In genomic region chr18:22344908-22345670, GRCh38 we compare ENCODE assay signal across 12 cellular contexts.
A peak's percentile ranks its signal among the peaks of the same experiment; 100 is the strongest.
DNase-seq lines count a peak whose midpoint lies in the region; ATAC-seq and TF ChIP-seq lines count a peak whose summit lies in the region.
"Had no signal": no experiment of that assay in that cellular context is flagged by ENCODE, and none has a peak within 500 bp of the region (broad histone marks: within the 10 kb centered on the region; RNA-seq: fewer than 3 reads in every experiment).

No MANE protein-coding gene starts in this region.

- H3K36me3 ChIP-seq in Peyer's patch: no peaks in the 10 kb centered on the region

- H3K4me3 Mint-ChIP-seq in activated CD8-positive, alpha-beta memory T cell treated with anti-CD3 and anti-CD28 coated beads, Interleukin-2, amount 10 ng/mL, durations not matched to agents 7 days and 5 days: no peak overlapping the region
- peak overlapping the region; percentile 79 to 87 for H3K4me3 Mint-ChIP-seq in effector memory CD8-positive, alpha-beta T cell
- peak overlapping the region; percentile 39 to 46 for H3K4me3 Mint-ChIP-seq in stimulated activated naive CD8-positive, alpha-beta T cell treated with anti-CD3 and anti-CD28 coated beads, Interleukin-15, amount 100 ng/mL, for 72 hours

- H3K36me3 Mint-ChIP-seq in activated CD8-positive, alpha-beta memory T cell treated with anti-CD3 and anti-CD28 coated beads, Interleukin-2, amount 10 ng/mL, durations not matched to agents 7 days and 5 days: no peaks in the 10 kb centered on the region
- H3K36me3 Mint-ChIP-seq in effector memory CD8-positive, alpha-beta T cell (ENCODE audit: insufficient read depth): peaks cover 19% of the 10 kb centered on the region

- no peaks in the 10 kb centered on the region for H3K9me3 Mint-ChIP-seq in activated CD8-positive, alpha-beta memory T cell treated with anti-CD3 and anti-CD28 coated beads, Interleukin-2, amount 10 ng/mL, durations not matched to agents 7 days and 5 days (ENCODE audit: low read depth)
- no peaks in the 10 kb centered on the region for H3K9me3 Mint-ChIP-seq in effector memory CD8-positive, alpha-beta T cell
- H3K9me3 Mint-ChIP-seq in stimulated activated naive CD8-positive, alpha-beta T cell treated with anti-CD3 and anti-CD28 coated beads, Interleukin-15, amount 100 ng/mL, for 72 hours: no peaks in the 10 kb centered on the region

- H3K27ac Mint-ChIP-seq in activated CD8-positive, alpha-beta memory T cell treated with anti-CD3 and anti-CD28 coated beads, Interleukin-2, amount 10 ng/mL, durations not matched to agents 7 days and 5 days: peak overlapping the region; percentile 67
- peak overlapping the region; percentile 95 to 97 for H3K27ac Mint-ChIP-seq in effector memory CD8-positive, alpha-beta T cell
- peak overlapping the region; percentile 9 to 38 for H3K27ac Mint-ChIP-seq in stimulated activated naive CD8-positive, alpha-beta T cell treated with anti-CD3 and anti-CD28 coated beads, Interleukin-15, amount 100 ng/mL, for 72 hours

- peak; percentile 77 for ATAC-seq in activated CD8-positive, alpha-beta memory T cell treated with anti-CD3 and anti-CD28 coated beads, Interleukin-2, amount 10 ng/mL, durations not matched to agents 7 days and 5 days
- ATAC-seq in effector memory CD8-positive, alpha-beta T cell (replicated peaks): peak; percentile 78
- peak; percentile 82 for ATAC-seq in stimulated activated naive CD8-positive, alpha-beta T cell treated with anti-CD3 and anti-CD28 coated beads, Interleukin-15, amount 100 ng/mL, for 72 hours
- no peak for ATAC-seq in HG03432 (IDR thresholded peaks at IDR 0.05; ENCODE audit: unreplicated experiment)
- ATAC-seq in HG03571 (IDR thresholded peaks at IDR 0.05; ENCODE audit: unreplicated experiment): no peak

- CTCF ChIA-PET in activated CD8-positive, alpha-beta memory T cell treated with anti-CD3 and anti-CD28 coated beads, Interleukin-2, amount 10 ng/mL, durations not matched to agents 7 days and 5 days (lab: Charles Lee): no interaction called here

- no peaks in the 10 kb centered on the region for H3K27me3 ChIP-seq in Peyer's patch

- H3K27me3 Mint-ChIP-seq in activated CD8-positive, alpha-beta memory T cell treated with anti-CD3 and anti-CD28 coated beads, Interleukin-2, amount 10 ng/mL, durations not matched to agents 7 days and 5 days: peaks cover 36% of the 10 kb centered on the region
- peaks cover 0 to 11% of the 10 kb centered on the region in 2 donors for H3K27me3 Mint-ChIP-seq in effector memory CD8-positive, alpha-beta T cell
- peaks cover 29% of the 10 kb centered on the region for H3K27me3 Mint-ChIP-seq in stimulated activated naive CD8-positive, alpha-beta T cell treated with anti-CD3 and anti-CD28 coated beads, Interleukin-15, amount 100 ng/mL, for 72 hours

- peaks cover 55% of the 10 kb centered on the region for H3K4me1 Mint-ChIP-seq in activated CD8-positive, alpha-beta memory T cell treated with anti-CD3 and anti-CD28 coated beads, Interleukin-2, amount 10 ng/mL, durations not matched to agents 7 days and 5 days
- H3K4me1 Mint-ChIP-seq in effector memory CD8-positive, alpha-beta T cell (ENCODE audit: low read depth in 2 of 2): peaks cover 65 to 67% of the 10 kb centered on the region in 2 donors
- H3K4me1 Mint-ChIP-seq in stimulated activated naive CD8-positive, alpha-beta T cell treated with anti-CD3 and anti-CD28 coated beads, Interleukin-15, amount 100 ng/mL, for 72 hours: peaks cover 58% of the 10 kb centered on the region

- peak; percentile 57 for DNase-seq in activated CD8-positive, alpha-beta memory T cell treated with anti-CD3 and anti-CD28 coated beads, Interleukin-2, amount 10 ng/mL, durations not matched to agents 7 days and 5 days
- DNase-seq in activated CD8-positive, alpha-beta memory T cell treated with anti-CD3 and anti-CD28 coated beads for 24 hours: no peak
- DNase-seq in Peyer's patch (no peak), anterior cingulate cortex (lab: John Stamatoyannopoulos, UW) (no peak)
- peak; percentile 49 to 55 (median 49) for DNase-seq in effector memory CD8-positive, alpha-beta T cell
- no peak for DNase-seq in stimulated activated naive CD8-positive, alpha-beta T cell treated with anti-CD3 and anti-CD28 coated beads, Interleukin-15, amount 100 ng/mL, for 72 hours
- DNase-seq: MM.1S; NCI-H446 treated with DMSO at 0.1 percent for 48 hours; SHP77 treated with DMSO at 0.1 percent for 48 hours; stimulated activated CD4-positive, alpha-beta T cell treated with anti-CD3 and anti-CD28 coated beads, Interleukin-4, amount 100 ng/mL, for 4 hours had no signal

- peak overlapping the region; percentile 38 to 97 (median 84) for H3K27ac ChIP-seq in Peyer's patch

- peaks cover 0 to 38% (median 6%) of the 10 kb centered on the region in 4 donors for H3K4me1 ChIP-seq in Peyer's patch

- no peak overlapping the region for H3K4me3 ChIP-seq in Peyer's patch

- no peak for TF ChIP-seq CTCF in Peyer's patch (IDR thresholded peaks at IDR 0.05)

- no peaks in the 10 kb centered on the region for H3K9me3 ChIP-seq in Peyer's patch

- no peak for TF ChIP-seq POLR2A in Peyer's patch (IDR thresholded peaks at IDR 0.05)

Comparison
In these comparisons a context has a peak if more than half of its experiments do, and no peak if none do; other contexts are left out.
1. DNase-seq: peak in activated CD8-positive, alpha-beta memory T cell treated with anti-CD3 and anti-CD28 coated beads, Interleukin-2, amount 10 ng/mL, durations not matched to agents 7 days and 5 days (single experiment) and effector memory CD8-positive, alpha-beta T cell (3 of 3); none in activated CD8-positive, alpha-beta memory T cell treated with anti-CD3 and anti-CD28 coated beads for 24 hours (single experiment), Peyer's patch (0 of 3), stimulated activated naive CD8-positive, alpha-beta T cell treated with anti-CD3 and anti-CD28 coated beads, Interleukin-15, amount 100 ng/mL, for 72 hours (0 of 2) and anterior cingulate cortex (0 of 58).
2. ATAC-seq: peak in activated CD8-positive, alpha-beta memory T cell treated with anti-CD3 and anti-CD28 coated beads, Interleukin-2, amount 10 ng/mL, durations not matched to agents 7 days and 5 days (single experiment), effector memory CD8-positive, alpha-beta T cell (single experiment) and stimulated activated naive CD8-positive, alpha-beta T cell treated with anti-CD3 and anti-CD28 coated beads, Interleukin-15, amount 100 ng/mL, for 72 hours (single experiment); none in HG03432 (single experiment) and HG03571 (single experiment).
3. H3K27ac Mint-ChIP-seq: peak in every context shown above with its lines; median percentile 96 in effector memory CD8-positive, alpha-beta T cell; 67 in activated CD8-positive, alpha-beta memory T cell treated with anti-CD3 and anti-CD28 coated beads, Interleukin-2, amount 10 ng/mL, durations not matched to agents 7 days and 5 days; 24 in stimulated activated naive CD8-positive, alpha-beta T cell treated with anti-CD3 and anti-CD28 coated beads, Interleukin-15, amount 100 ng/mL, for 72 hours.